ENCODE assay signal across 8 cellular contexts in the genomic region with DNA sequence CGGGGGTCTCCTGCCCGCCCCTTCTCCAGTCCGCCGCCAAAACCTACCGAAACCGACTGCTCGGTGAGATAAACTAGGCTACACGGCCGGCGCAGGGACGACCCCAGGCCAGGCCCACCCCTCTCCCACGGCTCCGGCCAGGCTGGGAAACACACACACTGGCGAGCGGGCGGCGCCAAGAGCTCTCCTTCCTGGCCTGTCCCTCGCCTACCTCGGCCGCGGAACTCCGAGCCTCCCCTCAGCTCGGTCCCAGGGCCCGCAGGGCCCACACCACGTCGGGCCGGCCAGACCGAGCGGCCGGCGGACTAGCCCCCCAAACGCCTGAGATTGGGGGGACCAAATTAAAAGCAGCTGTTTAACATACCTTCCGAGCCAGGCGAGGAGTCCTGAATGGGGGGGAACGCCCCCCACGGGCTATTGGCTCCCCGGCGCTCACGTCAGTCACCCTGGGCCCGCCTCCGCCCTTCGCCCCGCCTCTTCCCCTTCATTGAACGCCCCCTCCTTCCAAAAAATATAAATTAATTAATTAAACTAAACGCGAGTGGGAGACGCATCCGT. TPM values are rescaled to one million over a fixed set of nuclear protein-coding genes. Genes with fewer than 3 reads are reported as not detected.
A peak's percentile ranks its signal among the peaks of the same experiment; 100 is the strongest.
DNase-seq lines count a peak whose midpoint lies in the region; ATAC-seq and TF ChIP-seq lines count a peak whose summit lies in the region.

No MANE protein-coding gene starts in this region.

- no peak for DNase-seq in GM12864 (ENCODE audit: low read depth)
- DNase-seq in NCI-H1417 (lab: John Stamatoyannopoulos, UW), result peak; percentile 66 to 88 (median 87)
- DNase-seq in T-helper 2 cell treated with Interferon-gamma antibody and Interleukin-4, amounts not matched to agents 5 μg/mL and 100 μg/mL, for 36 hours (ENCODE audit: low spot score), result peak; percentile 85
- peak; percentile 30 to 91 (median 78) for DNase-seq in anterior cingulate cortex (lab: John Stamatoyannopoulos, UW)
- DNase-seq in left ventricle myocardium superior, result peak; percentile 93
- DNase-seq in prostate gland (ENCODE audit: low spot score), result peak; percentile 92
- DNase-seq in upper lobe of right lung, result peak; percentile 95

- intact Hi-C loops in left ventricle myocardium superior (cut with micrococcal nuclease), result no loop called here
- intact Hi-C loops in prostate gland (cut with DNase I), result no loop called here
- intact Hi-C loops in upper lobe of right lung (cut with DNase I), result no loop called here

- no peaks in the 10 kb centered on the region for H3K9me3 Mint-ChIP-seq in T-helper 2 cell treated with Interferon-gamma antibody and Interleukin-4, amounts not matched to agents 5 μg/mL and 100 μg/mL, for 36 hours

- peaks cover 9% of the 10 kb centered on the region for H3K4me1 ChIP-seq in prostate gland (replicated peaks)
- H3K4me1 ChIP-seq in upper lobe of right lung, result peaks cover 10% of the 10 kb centered on the region

- ATAC-seq in left ventricle myocardium superior, result peak; percentile 10
- ATAC-seq in upper lobe of right lung, result peak; percentile 13
- ATAC-seq in GM18858 (IDR thresholded peaks at IDR 0.05; ENCODE audit: unreplicated experiment), result no peak

- peak; percentile 89 for TF ChIP-seq POLR2A in prostate gland (IDR thresholded peaks at IDR 0.05)

- H3K36me3 Mint-ChIP-seq in T-helper 2 cell treated with Interferon-gamma antibody and Interleukin-4, amounts not matched to agents 5 μg/mL and 100 μg/mL, for 36 hours (ENCODE audit: low read depth), result peaks cover 3% of the 10 kb centered on the region

- H3K27me3 Mint-ChIP-seq in T-helper 2 cell treated with Interferon-gamma antibody and Interleukin-4, amounts not matched to agents 5 μg/mL and 100 μg/mL, for 36 hours (ENCODE audit: low read depth), result no peaks in the 10 kb centered on the region

- H3K36me3 ChIP-seq in prostate gland (no peaks in the 10 kb centered on the region), upper lobe of right lung (no peaks in the 10 kb centered on the region)

- H3K27ac ChIP-seq in prostate gland, result peak overlapping the region; percentile 98
- peak overlapping the region; percentile 93 for H3K27ac ChIP-seq in upper lobe of right lung

- TF ChIP-seq CTCF in GM12864 (IDR thresholded peaks at IDR 0.05; ENCODE audit: low read depth, low read length, missing control alignments) (no peak), prostate gland (IDR thresholded peaks at IDR 0.05) (peak in 1 of 4 experiments; percentile 1), upper lobe of right lung (IDR thresholded peaks at IDR 0.05) (no peak)

- peaks cover 16% of the 10 kb centered on the region for H3K4me1 Mint-ChIP-seq in T-helper 2 cell treated with Interferon-gamma antibody and Interleukin-4, amounts not matched to agents 5 μg/mL and 100 μg/mL, for 36 hours (ENCODE audit: low read depth)

- peak overlapping the region; percentile 96 for H3K4me3 ChIP-seq in GM12864 (ENCODE audit: low read depth, low read length)
- peak overlapping the region; percentile 72 to 96 for H3K4me3 ChIP-seq in prostate gland
- peak overlapping the region; percentile 94 for H3K4me3 ChIP-seq in upper lobe of right lung

- no peaks in the 10 kb centered on the region for H3K27me3 ChIP-seq in prostate gland (replicated peaks; ENCODE audit: insufficient read depth)
- H3K27me3 ChIP-seq in upper lobe of right lung, result no peaks in the 10 kb centered on the region

- H3K4me3 Mint-ChIP-seq in T-helper 2 cell treated with Interferon-gamma antibody and Interleukin-4, amounts not matched to agents 5 μg/mL and 100 μg/mL, for 36 hours, result peak overlapping the region; percentile 84

- H3K9me3 ChIP-seq in prostate gland (no peaks in the 10 kb centered on the region), upper lobe of right lung (no peaks in the 10 kb centered on the region)

- peak overlapping the region; percentile 80 for H3K27ac Mint-ChIP-seq in T-helper 2 cell treated with Interferon-gamma antibody and Interleukin-4, amounts not matched to agents 5 μg/mL and 100 μg/mL, for 36 hours

- under 1% methylated on average over 48 of the region's 48 CpGs for WGBS in prostate gland

RNA-seq across cellular contexts. Expression of gene SIN3A, which starts 4.0 kb away (rescaled TPM):
- total RNA-seq in left ventricle myocardium superior (28.3 TPM), prostate gland (10 to 100 TPM; 51.0 to 98.6 TPM), upper lobe of right lung (56.0 TPM)
